ENCODE assay signal across 8 cellular contexts in genomic region chr12:112198120-112198733, GRCh38.
DNase-seq lines count a peak whose midpoint lies in the region; ATAC-seq and TF ChIP-seq lines count a peak whose summit lies in the region.

No MANE protein-coding gene starts in this region.

- no peaks in the 10 kb centered on the region for H3K27me3 Mint-ChIP-seq in stimulated activated memory B cell treated with anti-CD40 and anti-IgM and Interleukin-4, amounts not matched to agents 10 μg/mL and 1 μg/mL and 100 μg/mL, for 72 hours

- H3K4me3 ChIP-seq in AG04449 (ENCODE audit: low read depth, low read length), result no peak overlapping the region

- POLR2A ChIA-PET in AG04449 (lab: Yijun Ruan, JAX), result interaction anchor here (0.6 to 1.1 kb wide), 2 partner anchors 89 to 189 kb away, joined by 4 to 6 read pairs; no protein-coding TSS in a partner anchor

- no peak overlapping the region for H3K4me3 Mint-ChIP-seq in stimulated activated memory B cell treated with anti-CD40 and anti-IgM and Interleukin-4, amounts not matched to agents 10 μg/mL and 1 μg/mL and 100 μg/mL, for 72 hours

- peak; percentile 64 for ATAC-seq in stimulated activated memory B cell treated with anti-CD40 and anti-IgM and Interleukin-4, amounts not matched to agents 10 μg/mL and 1 μg/mL and 100 μg/mL, for 72 hours
- ATAC-seq in HG02588 (IDR thresholded peaks at IDR 0.05; ENCODE audit: unreplicated experiment), result no peak

- H3K4me1 Mint-ChIP-seq in stimulated activated memory B cell treated with anti-CD40 and anti-IgM and Interleukin-4, amounts not matched to agents 10 μg/mL and 1 μg/mL and 100 μg/mL, for 72 hours, result no peaks in the 10 kb centered on the region

- H3K27ac Mint-ChIP-seq in stimulated activated memory B cell treated with anti-CD40 and anti-IgM and Interleukin-4, amounts not matched to agents 10 μg/mL and 1 μg/mL and 100 μg/mL, for 72 hours, result no peak overlapping the region

- peak; percentile 74 for TF ChIP-seq CTCF in AG04449 (IDR thresholded peaks at IDR 0.05; ENCODE audit: insufficient read depth, low read length, missing control alignments)
- peak; percentile 69 for TF ChIP-seq CTCF in GM13977 (IDR thresholded peaks at IDR 0.05; ENCODE audit: extremely low read depth, insufficient read depth, missing control alignments)

- H3K9me3 Mint-ChIP-seq in stimulated activated memory B cell treated with anti-CD40 and anti-IgM and Interleukin-4, amounts not matched to agents 10 μg/mL and 1 μg/mL and 100 μg/mL, for 72 hours, result no peaks in the 10 kb centered on the region

- H3K36me3 Mint-ChIP-seq in stimulated activated memory B cell treated with anti-CD40 and anti-IgM and Interleukin-4, amounts not matched to agents 10 μg/mL and 1 μg/mL and 100 μg/mL, for 72 hours, result peaks cover 39% of the 10 kb centered on the region

- in situ Hi-C loops in GM13977 (cut with MboI; ENCODE audit: low pct_unique_long_range_greater_than_20kb, low sequenced_read_pairs, unreplicated experiment), result no loop called here

- CTCF ChIA-PET in AG04449 (lab: Yijun Ruan, JAX), result interaction anchor here (0.6 to 8.8 kb wide), 44 partner anchors 9 to 255 kb away, joined by 3 to 207 read pairs (median 4); no protein-coding TSS in a partner anchor

- DNase-seq in AG04449 (ENCODE audit: low read depth, low spot score) (no peak), GM13977 (ENCODE audit: low spot score) (peak; percentile 75), NCI-H2196 (lab: John Stamatoyannopoulos, UW; ENCODE audit: unreplicated experiment) (peak; percentile 75), dermis blood vessel endothelial cell (peak; percentile 78), medulla oblongata (ENCODE audit: extremely low spot score) (peak; percentile 66)
- DNase-seq in activated CD4-positive, alpha-beta T cell treated with anti-CD3 and anti-CD28 coated beads for 1 hour, result peak; percentile 14
